ENCODE assay signal across 12 cellular contexts in the genomic region with DNA sequence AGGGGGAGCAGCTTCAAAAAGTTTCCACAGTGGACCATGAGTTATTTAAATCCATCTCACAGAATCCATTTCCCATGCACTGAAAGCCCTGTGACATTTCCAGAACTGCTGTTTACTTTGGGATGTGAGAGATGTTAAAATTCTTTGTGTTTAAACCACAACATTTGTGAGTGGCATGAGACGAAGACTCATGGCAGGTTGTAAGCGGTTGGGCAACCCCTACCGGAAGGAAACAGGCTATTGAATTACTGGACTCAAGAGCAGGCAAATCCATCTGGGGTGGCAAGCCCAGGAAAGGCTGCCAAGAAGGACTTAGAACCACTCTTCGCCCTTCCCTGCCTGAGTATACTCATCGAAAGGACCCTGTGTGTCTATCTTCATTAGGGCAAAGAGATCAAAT. TPM values are rescaled to one million over a fixed set of nuclear protein-coding genes. Genes with fewer than 3 reads are reported as not detected.
DNase-seq lines count a peak whose midpoint lies in the region; TF ChIP-seq lines count a peak whose summit lies in the region.
"Had no signal": no experiment of that assay in that cellular context is flagged by ENCODE, and none has a peak within 500 bp of the region (broad histone marks: within the 10 kb centered on the region; RNA-seq: fewer than 3 reads in every experiment).

No MANE protein-coding gene starts in this region.

- POLR2A ChIA-PET in SK-N-SH (lab: Yijun Ruan, JAX), result no interaction called here

- no peaks in the 10 kb centered on the region for H3K36me3 ChIP-seq in SK-N-SH (replicated peaks in 1 of 2; ENCODE audit: control insufficient read depth in 1 of 2, insufficient read depth in 2 of 2, low read length in 1 of 2)
- H3K36me3 ChIP-seq in kidney epithelial cell (ENCODE audit: control insufficient read depth, insufficient read depth, low read length), result no peaks in the 10 kb centered on the region
- no peaks in the 10 kb centered on the region for H3K36me3 ChIP-seq in spleen

- peaks cover 4% of the 10 kb centered on the region for H3K4me1 Mint-ChIP-seq in osteocyte (ENCODE audit: unreplicated experiment)
- H3K4me1 Mint-ChIP-seq in activated T-cell treated with anti-CD3 and anti-CD28 coated beads, Interleukin-2, amount 50 U/mL, for 24 hours (ENCODE audit: low read depth), result peaks cover 2% of the 10 kb centered on the region
- H3K4me1 Mint-ChIP-seq: CD4-positive, alpha-beta memory T cell had no signal

- TF ChIP-seq RAD21 in SK-N-SH (IDR thresholded peaks at IDR 0.05; ENCODE audit: low read length), result no peak

- peaks cover 9% of the 10 kb centered on the region for H3F3A ChIP-seq in SK-N-SH (replicated peaks; ENCODE audit: insufficient read depth)

- H3K4me1 ChIP-seq in SK-N-SH (ENCODE audit: control insufficient read depth in 1 of 2, insufficient read depth in 2 of 2, low read depth in 1 of 2, low read length in 1 of 2) (0 out of 4 replicates have a peak, but pooled peaks cover 0 to 10% of the 10 kb centered on the region in 2 experiments), spleen (no peaks in the 10 kb centered on the region)

- H3K27me3 Mint-ChIP-seq in osteocyte (ENCODE audit: unreplicated experiment), result peaks cover 40% of the 10 kb centered on the region
- H3K27me3 Mint-ChIP-seq in activated T-cell treated with anti-CD3 and anti-CD28 coated beads, Interleukin-2, amount 50 U/mL, for 24 hours, result peaks cover 48% of the 10 kb centered on the region

- no peaks in the 10 kb centered on the region for H3K36me3 Mint-ChIP-seq in osteocyte (ENCODE audit: unreplicated experiment)
- no peaks in the 10 kb centered on the region for H3K36me3 Mint-ChIP-seq in activated T-cell treated with anti-CD3 and anti-CD28 coated beads, Interleukin-2, amount 50 U/mL, for 24 hours (ENCODE audit: low read depth)
- H3K36me3 Mint-ChIP-seq: CD4-positive, alpha-beta memory T cell had no signal

- H3K27ac ChIP-seq in SK-N-SH (ENCODE audit: low read depth in 2 of 2, low read length in 1 of 2), result no peak overlapping the region
- no peak overlapping the region for H3K27ac ChIP-seq in spleen

- H3K4me3 ChIP-seq in SK-N-SH (ENCODE audit: low read depth in 2 of 2, low read length in 1 of 2) (no peak overlapping the region), kidney epithelial cell (ENCODE audit: low read depth, low read length) (no peak overlapping the region), spleen (no peak overlapping the region)

- no peak overlapping the region for H3K27ac Mint-ChIP-seq in osteocyte (ENCODE audit: unreplicated experiment)
- H3K27ac Mint-ChIP-seq in activated T-cell treated with anti-CD3 and anti-CD28 coated beads, Interleukin-2, amount 50 U/mL, for 24 hours, result no peak overlapping the region
- H3K27ac Mint-ChIP-seq: CD4-positive, alpha-beta memory T cell had no signal

- H3K9me3 ChIP-seq in SK-N-SH (no peaks in the 10 kb centered on the region), spleen (peaks cover 0 to 7% (median 0%) of the 10 kb centered on the region in 8 donors)

- no peaks in the 10 kb centered on the region for H3K79me2 ChIP-seq in SK-N-SH (ENCODE audit: insufficient read depth)

- no peaks in the 10 kb centered on the region for H4K20me1 ChIP-seq in SK-N-SH (ENCODE audit: insufficient read depth)

- WGBS in SK-N-SH (ENCODE audit: low lambda C conversion rate), result 61% methylated on average over 5 of the region's 5 CpGs
- 13 to 31% (median 20%) methylated on average over 5 of the region's 5 CpGs for WGBS in spleen, 5 donors

- H3K9ac ChIP-seq in SK-N-SH, result no peak overlapping the region

- CTCF ChIA-PET in SK-N-SH (lab: Yijun Ruan, JAX), result no interaction called here

- H3K9me2 ChIP-seq in SK-N-SH, result no peaks in the 10 kb centered on the region

- no peak for TF ChIP-seq EP300 in SK-N-SH (IDR thresholded peaks at IDR 0.05; ENCODE audit: borderline replicate concordance in 1 of 2, low read depth in 1 of 2, low read length in 1 of 2)

- TF ChIP-seq POLR2A in spleen (IDR thresholded peaks at IDR 0.05), result no peak

- no peak overlapping the region for H3K4me3 Mint-ChIP-seq in osteocyte (ENCODE audit: unreplicated experiment)
- no peak overlapping the region for H3K4me3 Mint-ChIP-seq in activated T-cell treated with anti-CD3 and anti-CD28 coated beads, Interleukin-2, amount 50 U/mL, for 24 hours
- H3K4me3 Mint-ChIP-seq: CD4-positive, alpha-beta memory T cell had no signal

- H3K27me3 ChIP-seq in SK-N-SH (ENCODE audit: insufficient read depth) (no peaks in the 10 kb centered on the region), kidney epithelial cell (ENCODE audit: control insufficient read depth, insufficient read depth, low read length) (no peaks in the 10 kb centered on the region), spleen (replicated peaks in 1 of 7) (peaks cover 0 to 21% (median 0%) of the 10 kb centered on the region in 7 donors)

- TF ChIP-seq CTCF in SK-N-SH (IDR thresholded peaks at IDR 0.05), result no peak
- TF ChIP-seq CTCF in kidney epithelial cell (IDR thresholded peaks at IDR 0.05; ENCODE audit: insufficient read depth, low read length, poor library complexity, severe bottlenecking), result no peak
- no peak for TF ChIP-seq CTCF in osteocyte (IDR thresholded peaks at IDR 0.05)
- TF ChIP-seq CTCF in spleen (IDR thresholded peaks at IDR 0.05 in 8 of 11, conservative IDR thresholded peaks at IDR 0.05 in 3 of 11), result no peak

- no peaks in the 10 kb centered on the region for H3K9me3 Mint-ChIP-seq in osteocyte (ENCODE audit: unreplicated experiment)
- peaks cover 5% of the 10 kb centered on the region for H3K9me3 Mint-ChIP-seq in activated T-cell treated with anti-CD3 and anti-CD28 coated beads, Interleukin-2, amount 50 U/mL, for 24 hours

- intact Hi-C loops in spleen (cut with DNase I; ENCODE audit: low total_unique reads), result loop anchor here (10.0 kb wide), 1 partner anchor 305 kb away; no protein-coding TSS in a partner anchor

- no peak overlapping the region for H2AFZ ChIP-seq in SK-N-SH (ENCODE audit: low read depth)

- H3K4me2 ChIP-seq in SK-N-SH, result no peak overlapping the region

- DNase-seq in DMS79 (lab: John Stamatoyannopoulos, UW) (peak; percentile 65), NCI-H1105 (lab: John Stamatoyannopoulos, UW) (peak; percentile 36), SK-N-SH (no peak), kidney epithelial cell (ENCODE audit: low read depth) (peak; percentile 44), osteocyte (ENCODE audit: extremely low spot score, unreplicated experiment) (no peak), retina (no peak), spleen (no peak)
- no peak for DNase-seq in activated T-cell treated with anti-CD3 and anti-CD28 coated beads, Interleukin-2, amount 50 U/mL, for 24 hours
- DNase-seq: activated CD8-positive, alpha-beta memory T cell treated with anti-CD3 and anti-CD28 coated beads, Interleukin-2, amount 50 U/mL, for 48 hours; CD4-positive, alpha-beta memory T cell; erythroblast had no signal

TF ChIP-seq in SK-N-SH, 30 proteins besides CTCF, POLR2A, EP300 and RAD21:
- peak; percentile 45 for TF ChIP-seq TCF12 (IDR thresholded peaks at IDR 0.05)
- TF ChIP-seq CHD2 (IDR thresholded peaks at IDR 0.05; ENCODE audit: low read length, partially characterized antibody), result no peak
- no peak for TF ChIP-seq FOXJ3 (CRISPR knock-in tag; IDR thresholded peaks at IDR 0.05)
- TF ChIP-seq NFIC (IDR thresholded peaks at IDR 0.05; ENCODE audit: borderline replicate concordance), result 0 out of 2 replicates have a peak, but pooled peaks have one; percentile 15
- TF ChIP-seq, protein P1, sequence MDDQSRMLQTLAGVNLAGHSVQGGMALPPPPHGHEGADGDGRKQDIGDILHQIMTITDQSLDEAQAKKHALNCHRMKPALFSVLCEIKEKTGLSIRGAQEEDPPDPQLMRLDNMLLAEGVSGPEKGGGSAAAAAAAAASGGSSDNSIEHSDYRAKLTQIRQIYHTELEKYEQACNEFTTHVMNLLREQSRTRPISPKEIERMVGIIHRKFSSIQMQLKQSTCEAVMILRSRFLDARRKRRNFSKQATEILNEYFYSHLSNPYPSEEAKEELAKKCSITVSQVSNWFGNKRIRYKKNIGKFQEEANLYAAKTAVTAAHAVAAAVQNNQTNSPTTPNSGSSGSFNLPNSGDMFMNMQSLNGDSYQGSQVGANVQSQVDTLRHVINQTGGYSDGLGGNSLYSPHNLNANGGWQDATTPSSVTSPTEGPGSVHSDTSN (IDR thresholded peaks at IDR 0.05), result peak; percentile 34; the same call in 1 of the 2 replicates

RNA-seq across cellular contexts. Expression of a gene that starts 22.3 kb away (rescaled TPM):
- polyA plus RNA-seq in SK-N-SH (2012; rRNA removed), result 0.05 TPM in 1 of 2 replicates, not detected in the other
- polyA plus RNA-seq in SK-N-SH (2012; cell fraction: cytosol; rRNA removed), result 0.01 and 0.12 TPM in 2 replicates
- polyA plus RNA-seq in SK-N-SH (2012; cell fraction: nucleus; rRNA removed), result 0.04 TPM in 1 of 2 replicates, not detected in the other
- 4.0 and 6.6 TPM in 2 replicates for total RNA-seq in kidney epithelial cell
- total RNA-seq in osteocyte, result not detected in 2 replicates
- total RNA-seq in spleen, result under 1 TPM in 2 of 7 donors, not detected in 5; 0.28 to 0.52 TPM
- under 1 TPM; 0.08 to 0.10 (median 0.09) TPM for polyA plus RNA-seq in spleen
- total RNA-seq: CD4-positive, alpha-beta memory T cell had no signal
- polyA plus RNA-seq: CD4-positive, alpha-beta memory T cell; neural cell had no signal

Comparison
In these comparisons a context has a peak if more than half of its experiments do, and no peak if none do; other contexts are left out.
1. DNase-seq: peak in DMS79 (single experiment), NCI-H1105 (single experiment) and kidney epithelial cell (single experiment); none in SK-N-SH (single experiment), osteocyte (single experiment), retina (single experiment), activated T-cell treated with anti-CD3 and anti-CD28 coated beads, Interleukin-2, amount 50 U/mL, for 24 hours (single experiment) and spleen (single experiment).